Comparison of ENCODE assay signal across 15 cellular contexts in genomic region chr10:34291466-34292177, GRCh38.
A peak's percentile ranks its signal among the peaks of the same experiment; 100 is the strongest.
DNase-seq lines count a peak whose midpoint lies in the region; ATAC-seq and TF ChIP-seq lines count a peak whose summit lies in the region.
"Had no signal": no experiment of that assay in that cellular context is flagged by ENCODE, and none has a peak within 500 bp of the region (broad histone marks: within the 10 kb centered on the region; RNA-seq: fewer than 3 reads in every experiment).

No MANE protein-coding gene starts in this region.

- CTCF ChIA-PET in SK-N-SH (lab: Yijun Ruan, JAX) = interaction anchor here (0.8 to 1.0 kb wide), 2 partner anchors 9 to 28 kb away, joined by 3 read pairs; no protein-coding TSS in a partner anchor
- CTCF ChIA-PET in CD4-positive, alpha-beta memory T cell (lab: Charles Lee; ENCODE audit: partially characterized antibody) = no interaction called here

- H2AFZ ChIP-seq in SK-N-SH (ENCODE audit: low read depth) = no peak overlapping the region
- no peak overlapping the region for H2AFZ ChIP-seq in smooth muscle cell (ENCODE audit: low read depth)

- H3K27me3 ChIP-seq in SK-N-SH (ENCODE audit: insufficient read depth) = no peaks in the 10 kb centered on the region
- H3K27me3 ChIP-seq in smooth muscle cell (ENCODE audit: low read depth) = no peaks in the 10 kb centered on the region
- H3K27me3 ChIP-seq in CD4-positive, alpha-beta memory T cell (ENCODE audit: insufficient read depth, low read length) = no peaks in the 10 kb centered on the region
- H3K27me3 ChIP-seq: SJSA1, tibial artery had no signal

- peaks cover 9 to 12% of the 10 kb centered on the region in 2 donors for H3K27me3 Mint-ChIP-seq in CD4-positive, alpha-beta memory T cell
- H3K27me3 Mint-ChIP-seq: memory B cell had no signal

- TF ChIP-seq CTCF in SK-N-SH (IDR thresholded peaks at IDR 0.05) = no peak
- TF ChIP-seq CTCF in smooth muscle cell (IDR thresholded peaks at IDR 0.05; ENCODE audit: borderline replicate concordance, insufficient read depth, poor library complexity, severe bottlenecking) = no peak

- H3F3A ChIP-seq in SK-N-SH (replicated peaks; ENCODE audit: insufficient read depth) (peaks cover 17% of the 10 kb centered on the region), smooth muscle cell (ENCODE audit: low read depth) (peaks cover 11% of the 10 kb centered on the region)

- H4K20me1 ChIP-seq in SK-N-SH (ENCODE audit: insufficient read depth) (no peaks in the 10 kb centered on the region), smooth muscle cell (ENCODE audit: low read depth) (no peaks in the 10 kb centered on the region)

- H3K9me2 ChIP-seq in SK-N-SH = no peaks in the 10 kb centered on the region

- no peak for TF ChIP-seq EP300 in SK-N-SH (IDR thresholded peaks at IDR 0.05; ENCODE audit: borderline replicate concordance in 1 of 2, low read depth in 1 of 2, low read length in 1 of 2)

- POLR2A ChIA-PET in SK-N-SH (lab: Yijun Ruan, JAX) = no interaction called here
- POLR2A ChIA-PET in CD4-positive, alpha-beta memory T cell (lab: Charles Lee; ENCODE audit: partially characterized antibody) = no interaction called here

- no peak overlapping the region for H3K4me3 ChIP-seq in SK-N-SH (ENCODE audit: low read depth in 2 of 2, low read length in 1 of 2)
- H3K4me3 ChIP-seq in smooth muscle cell = no peak overlapping the region
- no peak overlapping the region for H3K4me3 ChIP-seq in CD4-positive, alpha-beta memory T cell (ENCODE audit: low read length in 2 of 2)
- H3K4me3 ChIP-seq: SJSA1, tibial artery had no signal

- H3K27ac ChIP-seq in SK-N-SH (ENCODE audit: low read depth in 2 of 2, low read length in 1 of 2) (peak overlapping the region; percentile 69 to 95; a peak in 3 of 4 replicates), smooth muscle cell (ENCODE audit: low read depth) (peak overlapping the region; percentile 27)
- H3K27ac ChIP-seq in CD4-positive, alpha-beta memory T cell (ENCODE audit: low read depth, low read length) = no peak overlapping the region
- H3K27ac ChIP-seq: SJSA1 had no signal

- H3K27ac Mint-ChIP-seq in CD4-positive, alpha-beta memory T cell = no peak overlapping the region
- H3K27ac Mint-ChIP-seq: memory B cell had no signal

- H3K4me1 ChIP-seq in SK-N-SH (ENCODE audit: control insufficient read depth in 1 of 2, insufficient read depth in 2 of 2, low read depth in 1 of 2, low read length in 1 of 2) (peaks cover 5 to 17% of the 10 kb centered on the region in 2 experiments), smooth muscle cell (ENCODE audit: low read depth) (peaks cover 11% of the 10 kb centered on the region)
- no peaks in the 10 kb centered on the region for H3K4me1 ChIP-seq in CD4-positive, alpha-beta memory T cell (ENCODE audit: insufficient read depth, low read length)

- no peaks in the 10 kb centered on the region for H3K79me2 ChIP-seq in SK-N-SH (ENCODE audit: insufficient read depth)
- no peaks in the 10 kb centered on the region for H3K79me2 ChIP-seq in smooth muscle cell (ENCODE audit: low read depth)

- H3K9me3 ChIP-seq in SK-N-SH (no peaks in the 10 kb centered on the region), smooth muscle cell (replicated peaks; ENCODE audit: low read depth) (no peaks in the 10 kb centered on the region)
- H3K9me3 ChIP-seq in CD4-positive, alpha-beta memory T cell (ENCODE audit: control insufficient read depth in 1 of 2, low read length in 2 of 2) = no peaks in the 10 kb centered on the region
- H3K9me3 ChIP-seq: SJSA1, tibial artery had no signal

- ATAC-seq in SK-N-SH treated with all-trans-retinoic acid at 6 μM for 48 hours (no peak), HG02642 (IDR thresholded peaks at IDR 0.05; ENCODE audit: poor library complexity, unreplicated experiment) (peak; percentile 84), HG03521 (IDR thresholded peaks at IDR 0.05; ENCODE audit: unreplicated experiment) (peak; percentile 65)

- no peaks in the 10 kb centered on the region for H3K36me3 ChIP-seq in SK-N-SH (replicated peaks in 1 of 2; ENCODE audit: control insufficient read depth in 1 of 2, insufficient read depth in 2 of 2, low read length in 1 of 2)
- H3K36me3 ChIP-seq in smooth muscle cell (ENCODE audit: low read depth) = no peaks in the 10 kb centered on the region
- H3K36me3 ChIP-seq in CD4-positive, alpha-beta memory T cell (ENCODE audit: insufficient read depth, low read length) = no peaks in the 10 kb centered on the region
- H3K36me3 ChIP-seq: SJSA1, tibial artery had no signal

- TF ChIP-seq RAD21 in SK-N-SH (IDR thresholded peaks at IDR 0.05; ENCODE audit: low read length) = no peak

- intact Hi-C loops in CD4-positive, alpha-beta memory T cell (cut with micrococcal nuclease) = no loop called here

- no peaks in the 10 kb centered on the region for H3K36me3 Mint-ChIP-seq in CD4-positive, alpha-beta memory T cell
- H3K36me3 Mint-ChIP-seq: memory B cell had no signal

- H3K4me1 Mint-ChIP-seq in CD4-positive, alpha-beta memory T cell = peaks cover 0 to 7% (median 0%) of the 10 kb centered on the region in 4 donors
- H3K4me1 Mint-ChIP-seq: memory B cell had no signal

- H3K4me2 ChIP-seq in SK-N-SH = peak overlapping the region; percentile 28; the same call in 1 of the 2 replicates
- H3K4me2 ChIP-seq in smooth muscle cell = peak overlapping the region; percentile 34

- DNase-seq in SK-N-SH (no peak), smooth muscle cell (lab: John Stamatoyannopoulos, UW; ENCODE audit: unreplicated experiment) (no peak), activated gamma-delta T cell treated with Interleukin-2 at 50 U/mL for 16 hours (no peak), NCI-H1105 (lab: John Stamatoyannopoulos, UW) (no peak)
- DNase-seq in CD4-positive, alpha-beta memory T cell = no peak
- DNase-seq: 8988T, COR-L47, NCI-H2107, occipital lobe, tibial artery had no signal

- H3K9me3 Mint-ChIP-seq in CD4-positive, alpha-beta memory T cell = no peaks in the 10 kb centered on the region
- H3K9me3 Mint-ChIP-seq: memory B cell had no signal

- no peak overlapping the region for H3K4me3 Mint-ChIP-seq in CD4-positive, alpha-beta memory T cell
- H3K4me3 Mint-ChIP-seq: memory B cell had no signal

- H3K9ac ChIP-seq in SK-N-SH (0 out of 2 replicates have a peak overlapping the region, but pooled peaks have one; percentile 1), smooth muscle cell (ENCODE audit: low read depth) (no peak overlapping the region)

- WGBS in SK-N-SH (ENCODE audit: low lambda C conversion rate) = 92% methylated on average over 6 of the region's 6 CpGs
- WGBS in smooth muscle cell (ENCODE audit: low lambda C conversion rate) = 88% methylated on average over 6 of the region's 6 CpGs

TF ChIP-seq in SK-N-SH, 30 proteins besides CTCF, POLR2A, EP300 and RAD21:
- TF ChIP-seq TEAD4 (IDR thresholded peaks at IDR 0.05; ENCODE audit: borderline replicate concordance, insufficient read depth) (no peak), YY1 (IDR thresholded peaks at IDR 0.05; ENCODE audit: low read depth) (no peak)
- TF ChIP-seq, protein P1, sequence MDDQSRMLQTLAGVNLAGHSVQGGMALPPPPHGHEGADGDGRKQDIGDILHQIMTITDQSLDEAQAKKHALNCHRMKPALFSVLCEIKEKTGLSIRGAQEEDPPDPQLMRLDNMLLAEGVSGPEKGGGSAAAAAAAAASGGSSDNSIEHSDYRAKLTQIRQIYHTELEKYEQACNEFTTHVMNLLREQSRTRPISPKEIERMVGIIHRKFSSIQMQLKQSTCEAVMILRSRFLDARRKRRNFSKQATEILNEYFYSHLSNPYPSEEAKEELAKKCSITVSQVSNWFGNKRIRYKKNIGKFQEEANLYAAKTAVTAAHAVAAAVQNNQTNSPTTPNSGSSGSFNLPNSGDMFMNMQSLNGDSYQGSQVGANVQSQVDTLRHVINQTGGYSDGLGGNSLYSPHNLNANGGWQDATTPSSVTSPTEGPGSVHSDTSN (IDR thresholded peaks at IDR 0.05) = peak; percentile 14; the same call in 1 of the 2 replicates
TF ChIP-seq in SK-N-SH: peak in this region for 1.

TF ChIP-seq in SK-N-SH treated with all-trans-retinoic acid at 6 μM for 48 hours, 23 proteins besides CTCF, POLR2A, EP300 and RAD21:
- TF ChIP-seq CSRNP3 (CRISPR knock-in tag; IDR thresholded peaks at IDR 0.05) = no peak
- no peak for TF ChIP-seq TOX (CRISPR knock-in tag; IDR thresholded peaks at IDR 0.05; ENCODE audit: borderline replicate concordance)
- no peak for TF ChIP-seq TCF4 (CRISPR knock-in tag; IDR thresholded peaks at IDR 0.05; ENCODE audit: borderline replicate concordance)
- no peak for TF ChIP-seq ZNF70 (CRISPR knock-in tag; IDR thresholded peaks at IDR 0.05)
- no peak for TF ChIP-seq ESRRG (CRISPR knock-in tag; IDR thresholded peaks at IDR 0.05)
